Comparison of ENCODE assay signal across 8 cellular contexts in genomic region chr17:76370261-76370993, GRCh38. TPM values are rescaled to one million over a fixed set of nuclear protein-coding genes. Genes with fewer than 3 reads are reported as not detected.
DNase-seq lines count a peak whose midpoint lies in the region; ATAC-seq and TF ChIP-seq lines count a peak whose summit lies in the region.

No MANE protein-coding gene starts in this region.

- H3K27me3 ChIP-seq in OCI-LY1 (ENCODE audit: insufficient read depth, low read length): no peaks in the 10 kb centered on the region

- H3K4me3 ChIP-seq in OCI-LY1 (ENCODE audit: low read depth, low read length, poor library complexity, severe bottlenecking): no peak overlapping the region
- no peak overlapping the region for H3K4me3 ChIP-seq in epithelial cell of proximal tubule (ENCODE audit: low read depth, low read length)

- TF ChIP-seq CTCF in OCI-LY1 (IDR thresholded peaks at IDR 0.05; ENCODE audit: low read length): peak; percentile 94
- peak; percentile 50 for TF ChIP-seq CTCF in epithelial cell of proximal tubule (conservative IDR thresholded peaks at IDR 0.05; ENCODE audit: low read depth, low read length)

- H3K9me2 ChIP-seq in OCI-LY1 (ENCODE audit: low read depth, low read length): no peaks in the 10 kb centered on the region

- no peaks in the 10 kb centered on the region for H3K79me2 ChIP-seq in OCI-LY1 (ENCODE audit: insufficient read depth, low read length)

- H4K20me1 ChIP-seq in OCI-LY1 (ENCODE audit: insufficient read depth, low read length): no peaks in the 10 kb centered on the region

- H3K9me3 ChIP-seq in OCI-LY1 (ENCODE audit: low read length): no peaks in the 10 kb centered on the region

- no peak overlapping the region for H3K4me2 ChIP-seq in OCI-LY1 (ENCODE audit: low read length)

- H3K9ac ChIP-seq in OCI-LY1 (ENCODE audit: low read length): no peak overlapping the region

- ATAC-seq in HG02981 (IDR thresholded peaks at IDR 0.05; ENCODE audit: unreplicated experiment): no peak

- no peaks in the 10 kb centered on the region for H3F3A ChIP-seq in OCI-LY1 (ENCODE audit: insufficient read depth, low read length)

- H3K27ac ChIP-seq in OCI-LY1 (ENCODE audit: low read depth, low read length, poor library complexity, severe bottlenecking): no peak overlapping the region

- H3K36me3 ChIP-seq in OCI-LY1 (ENCODE audit: insufficient read depth, low read length): no peaks in the 10 kb centered on the region

- H2AFZ ChIP-seq in OCI-LY1 (ENCODE audit: low read length): no peak overlapping the region

- peaks cover 10% of the 10 kb centered on the region for H3K4me1 ChIP-seq in OCI-LY1 (ENCODE audit: insufficient read depth, low read length, severe bottlenecking)

- DNase-seq in CD1c-positive myeloid dendritic cell (ENCODE audit: extremely low spot score) (peak; percentile 24), epithelial cell of proximal tubule (ENCODE audit: low read depth) (no peak), nucleus accumbens (lab: John Stamatoyannopoulos, UW) (peak in 33 of 56 donors; percentile 7 to 79 (median 41)), cortex of kidney (lab: John Stamatoyannopoulos, UW) (no peak), NCI-H524 (lab: John Stamatoyannopoulos, UW) (no peak), NCI-H1105 treated with DMSO at 0.1 percent for 48 hours (lab: John Stamatoyannopoulos, UW) (no peak)

RNA-seq across cellular contexts. Expression of gene SPHK1, which starts 14.0 kb away (rescaled TPM):
- 54.5 and 81.2 TPM in 2 replicates for total RNA-seq in epithelial cell of proximal tubule

RNA-seq across cellular contexts. Expression of gene PRPSAP1, which starts 16.7 kb away (rescaled TPM):
- total RNA-seq in epithelial cell of proximal tubule: 57.5 and 63.4 TPM in 2 replicates

Comparison
In these comparisons a context has a peak if more than half of its experiments do, and no peak if none do; other contexts are left out.
1. DNase-seq: peak in CD1c-positive myeloid dendritic cell (single experiment) and nucleus accumbens (33 of 56); none in epithelial cell of proximal tubule (single experiment), cortex of kidney (single experiment), NCI-H524 (0 of 2) and NCI-H1105 treated with DMSO at 0.1 percent for 48 hours (single experiment).